Comparison of ENCODE assay signal across 9 cellular contexts in genomic region chr19:2329528-2329927, GRCh38. TPM values are rescaled to one million over a fixed set of nuclear protein-coding genes. Genes with fewer than 3 reads are reported as not detected.
A peak's percentile ranks its signal among the peaks of the same experiment; 100 is the strongest.
DNase-seq lines count a peak whose midpoint lies in the region; ATAC-seq and TF ChIP-seq lines count a peak whose summit lies in the region.
"Had no signal": no experiment of that assay in that cellular context is flagged by ENCODE, and none has a peak within 500 bp of the region (broad histone marks: within the 10 kb centered on the region; RNA-seq: fewer than 3 reads in every experiment).

No MANE protein-coding gene starts in this region.

- CTCF ChIA-PET in SK-N-SH (lab: Yijun Ruan, JAX): interaction anchor here (3.4 kb wide), 1 partner anchor 55 kb away, joined by 20 read pairs; no protein-coding TSS in a partner anchor

- H3K27ac ChIP-seq in SK-N-SH (ENCODE audit: low read depth in 2 of 2, low read length in 1 of 2) (no peak overlapping the region), WERI-Rb-1 (no peak overlapping the region), stomach (peak overlapping the region in 4 of 5 donors; percentile 25 to 92 (median 83))

- peak overlapping the region; percentile 76 to 91 for H3K4me3 ChIP-seq in SK-N-SH (ENCODE audit: low read depth in 2 of 2, low read length in 1 of 2)
- H3K4me3 ChIP-seq in WERI-Rb-1 (ENCODE audit: low read depth, low read length): peak overlapping the region; percentile 93
- H3K4me3 ChIP-seq in iPS-15b (ENCODE audit: low read depth, low read length): peak overlapping the region; percentile 90
- H3K4me3 ChIP-seq in stomach: peak overlapping the region; percentile 88 to 98 (median 93)

- no peak for TF ChIP-seq CTCF in SK-N-SH (IDR thresholded peaks at IDR 0.05)
- no peak for TF ChIP-seq CTCF in WERI-Rb-1 (IDR thresholded peaks at IDR 0.05; ENCODE audit: low read depth, low read length)
- no peak for TF ChIP-seq CTCF in stomach (IDR thresholded peaks at IDR 0.05)

- peaks cover 19% of the 10 kb centered on the region; the same call in 1 of the 2 replicates for H4K20me1 ChIP-seq in SK-N-SH (ENCODE audit: insufficient read depth)

- peak overlapping the region; percentile 92 for H3K4me2 ChIP-seq in SK-N-SH

- H3K9ac ChIP-seq in SK-N-SH (peak overlapping the region; percentile 81), iPS-15b (ENCODE audit: low read depth, low read length) (no peak overlapping the region)

- ATAC-seq in SK-N-SH treated with all-trans-retinoic acid at 6 μM for 48 hours (no peak), GM21360 (IDR thresholded peaks at IDR 0.05; ENCODE audit: unreplicated experiment) (no peak), HG03378 (IDR thresholded peaks at IDR 0.05; ENCODE audit: unreplicated experiment) (no peak)

- H3K27me3 ChIP-seq in SK-N-SH (ENCODE audit: insufficient read depth) (no peaks in the 10 kb centered on the region), WERI-Rb-1 (ENCODE audit: insufficient read depth, low read depth, severe bottlenecking) (no peaks in the 10 kb centered on the region), iPS-15b (ENCODE audit: control insufficient read depth, insufficient read depth, low read length) (no peaks in the 10 kb centered on the region), stomach (no peaks in the 10 kb centered on the region)

- DNase-seq in SK-N-SH (no peak), WERI-Rb-1 (no peak), stomach (no peak), activated gamma-delta T cell treated with Interleukin-2 at 50 U/mL for 16 hours (no peak)

- intact Hi-C loops in stomach (cut with DNase I; ENCODE audit: low total_unique reads): loop anchor here (10.0 kb wide), 1 partner anchor 95 kb away; the partner anchor contains the start of genes PLEKHJ1 and SF3A2

- TF ChIP-seq POLR2A in stomach (IDR thresholded peaks at IDR 0.05): no peak

- no peak for TF ChIP-seq RAD21 in SK-N-SH (IDR thresholded peaks at IDR 0.05; ENCODE audit: low read length)

- WGBS in SK-N-SH (ENCODE audit: low lambda C conversion rate): 83% methylated on average over 13 of the region's 13 CpGs
- 40 to 48% (median 42%) methylated on average over 13 of the region's 13 CpGs for WGBS in stomach, 5 donors

- H3K79me2 ChIP-seq in SK-N-SH (ENCODE audit: insufficient read depth): peaks cover 84% of the 10 kb centered on the region

- POLR2A ChIA-PET in SK-N-SH (lab: Yijun Ruan, JAX): no interaction called here

- H3K4me1 ChIP-seq in SK-N-SH (ENCODE audit: control insufficient read depth in 1 of 2, insufficient read depth in 2 of 2, low read depth in 1 of 2, low read length in 1 of 2) (peaks cover 6 to 14% of the 10 kb centered on the region in 2 experiments; a peak in 2 of 4 replicates), iPS-15b (ENCODE audit: control insufficient read depth, insufficient read depth, low read length) (peaks cover 10% of the 10 kb centered on the region), stomach (peaks cover 55 to 88% (median 75%) of the 10 kb centered on the region in 4 donors)

- H2AFZ ChIP-seq in SK-N-SH (ENCODE audit: low read depth): no peak overlapping the region

- no peaks in the 10 kb centered on the region for H3K9me3 ChIP-seq in SK-N-SH
- H3K9me3 ChIP-seq in WERI-Rb-1 (ENCODE audit: severe bottlenecking): no peaks in the 10 kb centered on the region
- no peaks in the 10 kb centered on the region for H3K9me3 ChIP-seq in iPS-15b (ENCODE audit: control insufficient read depth, insufficient read depth, low read length)
- no peaks in the 10 kb centered on the region for H3K9me3 ChIP-seq in stomach

- H3F3A ChIP-seq in SK-N-SH (replicated peaks; ENCODE audit: insufficient read depth): peaks cover 3% of the 10 kb centered on the region

- H3K36me3 ChIP-seq in SK-N-SH (replicated peaks in 1 of 2; ENCODE audit: control insufficient read depth in 1 of 2, insufficient read depth in 2 of 2, low read length in 1 of 2) (peaks cover 3 to 6% of the 10 kb centered on the region in 2 experiments), WERI-Rb-1 (peaks cover 28% of the 10 kb centered on the region), iPS-15b (ENCODE audit: control insufficient read depth, insufficient read depth, low read length) (peaks cover 13% of the 10 kb centered on the region), stomach (peaks cover 0 to 21% (median 17%) of the 10 kb centered on the region in 4 donors)

- H3K9me2 ChIP-seq in SK-N-SH: no peaks in the 10 kb centered on the region

- TF ChIP-seq EP300 in SK-N-SH (IDR thresholded peaks at IDR 0.05; ENCODE audit: borderline replicate concordance in 1 of 2, low read depth in 1 of 2, low read length in 1 of 2) (no peak), stomach (IDR thresholded peaks at IDR 0.05) (no peak)

TF ChIP-seq in SK-N-SH, 30 proteins besides CTCF, POLR2A, EP300 and RAD21 (continues in another document):
- TF ChIP-seq MEF2A (IDR thresholded peaks at IDR 0.05; ENCODE audit: borderline replicate concordance, low read depth): no peak
- TF ChIP-seq NFIC (IDR thresholded peaks at IDR 0.05; ENCODE audit: borderline replicate concordance): no peak
- TF ChIP-seq EZH2phosphoT487 (IDR thresholded peaks at IDR 0.05; ENCODE audit: borderline replicate concordance, low read depth): no peak
- TF ChIP-seq RXRA (IDR thresholded peaks at IDR 0.05; ENCODE audit: borderline replicate concordance, low read depth): no peak
- TF ChIP-seq GATA2 (CRISPR knock-in tag; IDR thresholded peaks at IDR 0.05): no peak

TF ChIP-seq in SK-N-SH treated with all-trans-retinoic acid at 6 μM for 48 hours, 23 proteins besides CTCF, POLR2A, EP300 and RAD21:
- TF ChIP-seq ZNF70 (CRISPR knock-in tag; IDR thresholded peaks at IDR 0.05): no peak
- TF ChIP-seq, protein P1, sequence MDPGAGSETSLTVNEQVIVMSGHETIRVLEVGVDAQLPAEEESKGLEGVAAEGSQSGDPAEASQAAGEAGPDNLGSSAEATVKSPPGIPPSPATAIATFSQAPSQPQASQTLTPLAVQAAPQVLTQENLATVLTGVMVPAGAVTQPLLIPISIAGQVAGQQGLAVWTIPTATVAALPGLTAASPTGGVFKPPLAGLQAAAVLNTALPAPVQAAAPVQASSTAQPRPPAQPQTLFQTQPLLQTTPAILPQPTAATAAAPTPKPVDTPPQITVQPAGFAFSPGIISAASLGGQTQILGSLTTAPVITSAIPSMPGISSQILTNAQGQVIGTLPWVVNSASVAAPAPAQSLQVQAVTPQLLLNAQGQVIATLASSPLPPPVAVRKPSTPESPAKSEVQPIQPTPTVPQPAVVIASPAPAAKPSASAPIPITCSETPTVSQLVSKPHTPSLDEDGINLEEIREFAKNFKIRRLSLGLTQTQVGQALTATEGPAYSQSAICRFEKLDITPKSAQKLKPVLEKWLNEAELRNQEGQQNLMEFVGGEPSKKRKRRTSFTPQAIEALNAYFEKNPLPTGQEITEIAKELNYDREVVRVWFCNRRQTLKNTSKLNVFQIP (CRISPR knock-in tag; IDR thresholded peaks at IDR 0.05; ENCODE audit: borderline replicate concordance, low read depth): no peak

RNA-seq across cellular contexts. Expression of gene SPPL2B, which starts 1.0 kb away (rescaled TPM):
- polyA plus RNA-seq in SK-N-SH (2012; rRNA removed): 48.5 and 58.1 TPM in 2 replicates
- polyA plus RNA-seq in SK-N-SH (2012; cell fraction: cytosol; rRNA removed): 7.7 and 14.5 TPM in 2 replicates
- polyA plus RNA-seq in SK-N-SH (2012; cell fraction: nucleus; rRNA removed): 364 and 416 TPM in 2 replicates
- total RNA-seq in stomach: 100 to 1,000 TPM in 2 of 5 donors, 10 to 100 TPM in 3; 69.3 to 450 (median 97.4) TPM
- polyA plus RNA-seq in stomach: 10 to 100 TPM; 13.6 to 31.4 (median 29.0) TPM

RNA-seq across cellular contexts. Expression of gene LSM7, which starts 1.1 kb away (rescaled TPM):
- polyA plus RNA-seq in SK-N-SH (2012; rRNA removed) (1,077 and 1,193 TPM in 2 replicates), stomach (100 to 1,000 TPM; 196 to 332 (median 214) TPM)
- 767 and 1,013 TPM in 2 replicates for polyA plus RNA-seq in SK-N-SH (2012; cell fraction: cytosol; rRNA removed)
- 353 and 686 TPM in 2 replicates for polyA plus RNA-seq in SK-N-SH (2012; cell fraction: nucleus; rRNA removed)
- total RNA-seq in stomach: 10 to 100 TPM in 4 of 5 donors, 1 to 10 TPM in 1; 9.8 to 93.1 (median 17.4) TPM

RNA-seq across cellular contexts. Expression of gene LINGO3, which starts 21.6 kb away (rescaled TPM):
- polyA plus RNA-seq in SK-N-SH (2012; rRNA removed) (not detected in 2 replicates), stomach (not detected)
- not detected in 2 replicates for polyA plus RNA-seq in SK-N-SH (2012; cell fraction: cytosol; rRNA removed)
- polyA plus RNA-seq in SK-N-SH (2012; cell fraction: nucleus; rRNA removed): 0.04 TPM in 1 of 2 replicates, not detected in the other
- not detected for total RNA-seq in stomach
- total RNA-seq: glomerular endothelial cell had no signal

RNA-seq across cellular contexts. Expression of gene TMPRSS9, which starts 30.5 kb away (rescaled TPM):
- polyA plus RNA-seq in SK-N-SH (2012; rRNA removed) (not detected in 2 replicates), stomach (not detected)
- not detected in 2 replicates for polyA plus RNA-seq in SK-N-SH (2012; cell fraction: cytosol; rRNA removed)
- 0.06 TPM in 1 of 2 replicates, not detected in the other for polyA plus RNA-seq in SK-N-SH (2012; cell fraction: nucleus; rRNA removed)
- total RNA-seq in stomach: 1 to 10 TPM in 1 of 5 donors, not detected in 4; 1.1 TPM
- total RNA-seq: glomerular endothelial cell had no signal

RNA-seq across cellular contexts. Expression of gene PEAK3, which starts 47.6 kb away (rescaled TPM):
- not detected in 2 replicates for polyA plus RNA-seq in SK-N-SH (2012; rRNA removed)
- polyA plus RNA-seq in SK-N-SH (2012; cell fraction: cytosol; rRNA removed): not detected in 2 replicates
- not detected in 2 replicates for polyA plus RNA-seq in SK-N-SH (2012; cell fraction: nucleus; rRNA removed)
- total RNA-seq in stomach: 1 to 10 TPM in 1 of 5 donors, under 1 TPM in 1, not detected in 3; 0.87 to 1.4 TPM
- under 1 TPM in 2 of 3 donors, not detected in 1; 0.15 to 0.31 TPM for polyA plus RNA-seq in stomach
- total RNA-seq: glomerular endothelial cell had no signal

Comparison
In these comparisons a context has a peak if more than half of its experiments do, and no peak if none do; other contexts are left out.
1. H3K27ac ChIP-seq: peak in stomach (4 of 5); none in SK-N-SH (0 of 2) and WERI-Rb-1 (single experiment).
2. Peak in every context shown above with its lines, with median percentiles within 50 percentile points of each other: H3K4me3 ChIP-seq.